ENCODE assay signal across 25 cellular contexts in the genomic region with DNA sequence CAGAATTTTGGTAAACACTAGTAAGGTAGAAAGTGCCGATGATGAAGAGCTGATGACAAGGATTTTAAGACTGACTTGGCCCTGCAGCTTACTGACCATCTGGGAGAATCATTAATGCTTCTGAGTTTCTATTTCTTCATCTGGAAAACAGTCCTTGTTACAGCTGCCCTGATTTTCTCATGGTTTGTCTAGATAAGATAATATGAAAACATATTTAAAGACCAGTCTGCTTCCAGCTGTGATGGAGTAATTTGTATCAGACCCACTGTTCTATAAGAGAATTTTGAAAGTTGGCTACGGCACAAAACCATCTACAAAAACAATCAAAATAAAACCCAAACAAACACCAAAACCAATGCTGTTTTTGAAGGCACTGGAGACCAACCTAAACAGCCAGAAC.
"Had no signal": no experiment of that assay in that cellular context is flagged by ENCODE, and none has a peak within 500 bp of the region (broad histone marks: within the 10 kb centered on the region; RNA-seq: fewer than 3 reads in every experiment).

No MANE protein-coding gene starts in this region.

- DNase-seq: activated CD4-positive, alpha-beta memory T cell treated with anti-CD3 and anti-CD28 coated beads, Interleukin-2, amount 10 ng/mL, durations not matched to agents 7 days and 5 days; activated CD4-positive, alpha-beta T cell treated with anti-CD3 and anti-CD28 coated beads for 36 hours; activated CD4-positive, alpha-beta T cell treated with anti-CD3 and anti-CD28 coated beads, Interleukin-2, amount 50 U/mL, for 1 hour; activated gamma-delta T cell; activated naive CD4-positive, alpha-beta T cell treated with anti-CD3 and anti-CD28 coated beads for 36 hours; activated T-cell treated with anti-CD3 and anti-CD28 coated beads for 4 hours; activated T-cell treated with anti-CD3 and anti-CD28 coated beads, Interleukin-2, amount 50 U/mL, for 48 hours; amygdala; central memory CD4-positive, alpha-beta T cell; Karpas-422; MM.1S; NCI-H146; NCI-H187 treated with DMSO at 0.1 percent for 48 hours; NCI-H2081 treated with DMSO at 0.1 percent for 48 hours; NCI-H446; NCI-H524; NCI-H748 treated with DMSO at 0.1 percent for 48 hours; SJCRH30; T-cell; T-helper 2 cell; T1000 had no signal

- ATAC-seq: activated CD4-positive, alpha-beta T cell treated with anti-CD3 and anti-CD28 coated beads for 36 hours; activated T-helper 17 cell treated with anti-CD3 and anti-CD28 coated beads, Interleukin-2, amount 50 U/mL, for 72 hours; K562; T-cell had no signal

- H3K27me3 Mint-ChIP-seq: activated CD4-positive, alpha-beta memory T cell treated with anti-CD3 and anti-CD28 coated beads, Interleukin-2, amount 10 ng/mL, durations not matched to agents 7 days and 5 days; activated naive CD8-positive, alpha-beta T cell; activated T-helper 17 cell treated with anti-CD3 and anti-CD28 coated beads, Interleukin-2, amount 50 U/mL, for 72 hours; T-cell had no signal

- H3K36me3 Mint-ChIP-seq: activated naive CD8-positive, alpha-beta T cell; T-cell had no signal

- H3K4me3 ChIP-seq: breast epithelium, K562, SJCRH30 had no signal

- H3K4me1 Mint-ChIP-seq: activated CD4-positive, alpha-beta memory T cell treated with anti-CD3 and anti-CD28 coated beads, Interleukin-2, amount 10 ng/mL, durations not matched to agents 7 days and 5 days; activated CD4-positive, alpha-beta T cell treated with anti-CD3 and anti-CD28 coated beads for 36 hours; activated T-helper 17 cell treated with anti-CD3 and anti-CD28 coated beads, Interleukin-2, amount 50 U/mL, for 72 hours; T-cell had no signal

- H3K4me3 Mint-ChIP-seq: activated CD4-positive, alpha-beta memory T cell treated with anti-CD3 and anti-CD28 coated beads, Interleukin-2, amount 10 ng/mL, durations not matched to agents 7 days and 5 days; activated CD4-positive, alpha-beta T cell treated with anti-CD3 and anti-CD28 coated beads for 36 hours; activated naive CD4-positive, alpha-beta T cell treated with anti-CD3 and anti-CD28 coated beads for 36 hours; activated naive CD8-positive, alpha-beta T cell; activated T-helper 17 cell treated with anti-CD3 and anti-CD28 coated beads, Interleukin-2, amount 50 U/mL, for 72 hours; T-cell had no signal

- H3K27ac Mint-ChIP-seq: activated CD4-positive, alpha-beta memory T cell treated with anti-CD3 and anti-CD28 coated beads, Interleukin-2, amount 10 ng/mL, durations not matched to agents 7 days and 5 days; activated CD4-positive, alpha-beta T cell treated with anti-CD3 and anti-CD28 coated beads for 36 hours; activated naive CD4-positive, alpha-beta T cell treated with anti-CD3 and anti-CD28 coated beads for 36 hours; activated naive CD8-positive, alpha-beta T cell; activated T-helper 17 cell treated with anti-CD3 and anti-CD28 coated beads, Interleukin-2, amount 50 U/mL, for 72 hours; T-cell had no signal
